Comparison of ENCODE assay signal across 9 cellular contexts in the genomic region with DNA sequence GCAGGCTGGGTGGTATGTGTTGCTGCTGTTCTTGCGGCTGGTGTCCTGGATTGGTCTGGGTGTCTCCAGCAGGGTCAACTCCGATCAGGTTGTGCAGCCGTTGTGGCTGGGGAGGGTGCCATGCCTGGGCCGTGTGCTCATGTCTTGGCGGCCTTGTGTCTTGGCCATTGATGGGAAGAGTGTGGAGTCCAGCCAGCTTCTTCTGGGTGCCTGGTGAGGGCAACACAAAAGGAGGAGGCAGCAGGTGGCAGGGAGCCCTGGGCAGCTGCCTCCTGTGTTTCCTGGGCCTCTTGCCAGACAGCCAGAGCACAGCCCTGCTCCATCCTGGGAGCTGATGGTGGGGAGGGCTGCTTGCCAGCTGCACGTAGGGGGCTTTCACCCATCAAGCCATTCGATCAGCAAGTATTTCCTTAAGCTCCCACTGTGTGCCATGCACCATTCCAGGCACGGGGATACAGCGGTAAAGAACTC. TPM values are rescaled to one million over a fixed set of nuclear protein-coding genes. Genes with fewer than 3 reads are reported as not detected.
DNase-seq lines count a peak whose midpoint lies in the region; ATAC-seq and TF ChIP-seq lines count a peak whose summit lies in the region.
"Had no signal": no experiment of that assay in that cellular context is flagged by ENCODE, and none has a peak within 500 bp of the region (broad histone marks: within the 10 kb centered on the region; RNA-seq: fewer than 3 reads in every experiment).

No MANE protein-coding gene starts in this region.

- no peaks in the 10 kb centered on the region for H3K9me3 ChIP-seq in stomach

- intact Hi-C loops in Right ventricle myocardium superior (cut with DNase I): no loop called here
- intact Hi-C loops in stomach (cut with DNase I; ENCODE audit: low total_unique reads): no loop called here

- TF ChIP-seq EP300 in stomach (IDR thresholded peaks at IDR 0.05): peak; percentile 54

- peak; percentile 64 for DNase-seq in LHCN-M2 (ENCODE audit: low read depth)
- DNase-seq in Right ventricle myocardium superior: peak; percentile 75
- peak; percentile 88 for DNase-seq in stomach
- DNase-seq in stimulated activated CD4-positive, alpha-beta T cell treated with anti-CD3 and anti-CD28 coated beads, Interleukin-15, amount 100 ng/mL, for 24 hours: no peak
- no peak for DNase-seq in NCI-H748 treated with DMSO at 0.1 percent for 48 hours (lab: John Stamatoyannopoulos, UW)
- DNase-seq: activated CD4-positive, alpha-beta T cell treated with anti-CD3 and anti-CD28 coated beads, Interleukin-2, amount 50 U/mL, for 48 hours; foreskin melanocyte had no signal

- H3K4me3 ChIP-seq in stomach: no peak overlapping the region

- no peaks in the 10 kb centered on the region for H3K36me3 ChIP-seq in stomach

- peak; percentile 61 for ATAC-seq in Right ventricle myocardium superior (ENCODE audit: poor library complexity)
- no peak for ATAC-seq in GM21529 (IDR thresholded peaks at IDR 0.05; ENCODE audit: unreplicated experiment)

- TF ChIP-seq POLR2A in stomach (IDR thresholded peaks at IDR 0.05): no peak

- 34 to 51% (median 46%) methylated on average over 6 to 9 of the region's 9 CpGs for WGBS in stomach, 5 donors

- no peak for TF ChIP-seq CTCF in stomach (IDR thresholded peaks at IDR 0.05)

- peak overlapping the region in 3 of 5 donors; percentile 56 to 70 (median 62) for H3K27ac ChIP-seq in stomach

- H3K27me3 ChIP-seq in stomach: no peaks in the 10 kb centered on the region

- H3K4me1 ChIP-seq in stomach: peaks cover 24 to 48% (median 37%) of the 10 kb centered on the region in 4 donors

TF ChIP-seq in PFSK-1, 5 proteins besides CTCF, POLR2A, EP300 and RAD21:
- TF ChIP-seq POLR2AphosphoS5 (IDR thresholded peaks at IDR 0.05; ENCODE audit: low read depth, low read length): 0 out of 2 replicates have a peak, but pooled peaks have one; percentile 22
- no peak for TF ChIP-seq FOXP2 (optimal IDR thresholded peaks at IDR 0.05; ENCODE audit: borderline replicate concordance, extremely low read depth, extremely low read length, insufficient read depth)

RNA-seq across cellular contexts. Expression of a gene that starts 4.3 kb away (rescaled TPM):
- 1.5 and 1.8 TPM in 2 replicates for total RNA-seq in LHCN-M2 (2014; rRNA removed)
- 4.9 TPM for polyA plus RNA-seq in LHCN-M2 (2012)
- polyA plus RNA-seq in PFSK-1 (2012; ENCODE audit: insufficient read length, low read depth): 437 TPM
- total RNA-seq in Right ventricle myocardium superior: 0.46 TPM
- total RNA-seq in stomach: 10 to 100 TPM in 1 of 5 donors, 1 to 10 TPM in 4; 1.3 to 17.1 (median 2.9) TPM
- polyA plus RNA-seq in stomach: 10 to 100 TPM in 2 of 3 donors, 1 to 10 TPM in 1; 5.7 to 61.6 (median 25.5) TPM

RNA-seq across cellular contexts. Expression of a gene that starts 28.5 kb away (rescaled TPM):
- 0.13 and 0.17 TPM in 2 replicates for total RNA-seq in LHCN-M2 (2014; rRNA removed)
- polyA plus RNA-seq in LHCN-M2 (2012): 0.16 TPM
- polyA plus RNA-seq in PFSK-1 (2012; ENCODE audit: insufficient read length, low read depth): 56.2 TPM
- total RNA-seq in Right ventricle myocardium superior: 10.7 TPM
- 10 to 100 TPM in 1 of 5 donors, 1 to 10 TPM in 3, under 1 TPM in 1; 0.89 to 20.0 (median 3.3) TPM for total RNA-seq in stomach
- polyA plus RNA-seq in stomach: 1 to 10 TPM in 2 of 3 donors, under 1 TPM in 1; 0.56 to 2.2 (median 1.5) TPM

Comparison
In these comparisons a context has a peak if more than half of its experiments do, and no peak if none do; other contexts are left out.
1. DNase-seq: peak in LHCN-M2 (single experiment), Right ventricle myocardium superior (single experiment) and stomach (single experiment); none in stimulated activated CD4-positive, alpha-beta T cell treated with anti-CD3 and anti-CD28 coated beads, Interleukin-15, amount 100 ng/mL, for 24 hours (single experiment) and NCI-H748 treated with DMSO at 0.1 percent for 48 hours (single experiment).